Comparison of ENCODE assay signal across 9 cellular contexts in genomic region chr4:84750260-84750955, GRCh38.
DNase-seq lines count a peak whose midpoint lies in the region; ATAC-seq and TF ChIP-seq lines count a peak whose summit lies in the region.
"Had no signal": no experiment of that assay in that cellular context is flagged by ENCODE, and none has a peak within 500 bp of the region (broad histone marks: within the 10 kb centered on the region; RNA-seq: fewer than 3 reads in every experiment).

No MANE protein-coding gene starts in this region.

- H3K36me3 ChIP-seq in colonic mucosa: no peaks in the 10 kb centered on the region

- H3K9ac ChIP-seq in colonic mucosa (ENCODE audit: low read depth in 2 of 2, low read length in 2 of 2): no peak overlapping the region

- no peaks in the 10 kb centered on the region for H3K9me3 ChIP-seq in colonic mucosa

- DNase-seq in CD1c-positive myeloid dendritic cell (ENCODE audit: extremely low spot score): peak; percentile 51
- peak; percentile 15 for DNase-seq in NOMO-1 treated with dmso at 0.1 percent for 144 hours (lab: John Stamatoyannopoulos, UW; ENCODE audit: unreplicated experiment)
- DNase-seq in colonic mucosa: no peak
- DNase-seq in medulla oblongata (ENCODE audit: extremely low spot score): peak; percentile 80
- DNase-seq in ureter (ENCODE audit: low spot score): no peak
- DNase-seq in stimulated activated CD4-positive, alpha-beta T cell treated with anti-CD3 and anti-CD28 coated beads, Interleukin-4, amount 100 ng/mL, for 4 hours: no peak

- H3K27me3 ChIP-seq in colonic mucosa: no peaks in the 10 kb centered on the region

- peak; percentile 76 for ATAC-seq in GM18907 (IDR thresholded peaks at IDR 0.05; ENCODE audit: unreplicated experiment)
- ATAC-seq in HG03354 (IDR thresholded peaks at IDR 0.05; ENCODE audit: poor library complexity, severe bottlenecking, unreplicated experiment): peak; percentile 89

- intact Hi-C loops in colonic mucosa (cut with DNase I): loop anchor here (1.0 kb wide), 1 partner anchor 220 kb away; no protein-coding TSS in a partner anchor

- no peak overlapping the region for H3K27ac ChIP-seq in colonic mucosa

- no peaks in the 10 kb centered on the region for H3K4me1 ChIP-seq in colonic mucosa

- no peak overlapping the region for H3K4me3 ChIP-seq in colonic mucosa
- H3K4me3 ChIP-seq: lung had no signal

- TF ChIP-seq CTCF in colonic mucosa (IDR thresholded peaks at IDR 0.05): peak; percentile 65

Comparison
In these comparisons a context has a peak if more than half of its experiments do, and no peak if none do; other contexts are left out.
1. DNase-seq: peak in CD1c-positive myeloid dendritic cell (single experiment), NOMO-1 treated with dmso at 0.1 percent for 144 hours (single experiment) and medulla oblongata (single experiment); none in colonic mucosa (single experiment), ureter (single experiment) and stimulated activated CD4-positive, alpha-beta T cell treated with anti-CD3 and anti-CD28 coated beads, Interleukin-4, amount 100 ng/mL, for 4 hours (0 of 2).